Comparison of ENCODE assay signal across 18 cellular contexts in the genomic region with DNA sequence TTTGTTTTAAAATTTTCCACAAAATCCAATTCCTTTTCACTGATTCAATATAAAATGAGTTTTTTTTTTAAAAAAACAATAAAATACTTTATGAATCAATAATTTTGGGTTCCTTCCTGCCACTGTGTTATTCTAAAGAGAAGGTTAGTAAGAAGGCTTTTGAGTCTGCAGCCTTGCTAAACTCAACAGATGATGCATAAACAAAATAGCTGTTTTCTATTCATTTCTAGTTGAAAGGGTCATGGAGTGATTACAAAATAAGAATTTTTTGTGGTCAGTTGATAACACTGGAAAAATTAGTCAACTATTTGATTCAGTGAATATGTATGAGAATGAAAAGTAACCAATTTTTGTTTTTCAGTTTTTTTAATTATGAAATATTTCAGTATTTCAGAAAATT.
"Had no signal": no experiment of that assay in that cellular context is flagged by ENCODE, and none has a peak within 500 bp of the region (broad histone marks: within the 10 kb centered on the region; RNA-seq: fewer than 3 reads in every experiment).

No MANE protein-coding gene starts in this region.

- H3K9me3 ChIP-seq: body of pancreas, transverse colon, vagina had no signal

- DNase-seq: activated CD4-positive, alpha-beta memory T cell treated with anti-CD3 and anti-CD28 coated beads, Interleukin-2, amount 10 ng/mL, durations not matched to agents 7 days and 5 days; activated CD4-positive, alpha-beta T cell treated with anti-CD3 and anti-CD28 coated beads for 36 hours; activated effector memory CD4-positive, alpha-beta T cell treated with Interleukin-2 at 50 U/mL for 16 hours; activated T-cell treated with anti-CD3 and anti-CD28 coated beads, Interleukin-2, amount 50 U/mL, for 4 hours; amniotic stem cell; body of pancreas; central memory CD4-positive, alpha-beta T cell; cortex of kidney; effector CD4-positive, alpha-beta T cell; islet precursor cell; naive thymus-derived CD8-positive, alpha-beta T cell; stimulated activated CD4-positive, alpha-beta T cell treated with anti-CD3 and anti-CD28 coated beads, Interleukin-2, amount 100 ng/mL, for 48 hours; substantia nigra; T-helper 17 cell; transverse colon had no signal

- H3K27ac ChIP-seq: body of pancreas, transverse colon, vagina had no signal

- H3K36me3 ChIP-seq: transverse colon, vagina had no signal

- H3K27me3 ChIP-seq: body of pancreas, transverse colon, vagina had no signal

- H3K4me1 ChIP-seq: body of pancreas, transverse colon had no signal

- ATAC-seq: activated CD4-positive, alpha-beta T cell treated with anti-CD3 and anti-CD28 coated beads for 36 hours; activated T-cell treated with anti-CD3 and anti-CD28 coated beads, Interleukin-2, amount 50 U/mL, for 4 hours; body of pancreas; left lobe of liver; naive thymus-derived CD8-positive, alpha-beta T cell; stimulated activated memory B cell treated with anti-CD40 and anti-IgM and Interleukin-4, amounts not matched to agents 10 μg/mL and 1 μg/mL and 100 μg/mL, for 72 hours; T-helper 17 cell had no signal

- H3K4me3 ChIP-seq: body of pancreas, transverse colon, vagina had no signal
